12 cellular contexts compared by ENCODE assay signal in genomic region chr12:124026755-124027745, GRCh38. TPM values are rescaled to one million over a fixed set of nuclear protein-coding genes. Genes with fewer than 3 reads are reported as not detected.
A peak's percentile ranks its signal among the peaks of the same experiment; 100 is the strongest.
DNase-seq lines count a peak whose midpoint lies in the region; ATAC-seq and TF ChIP-seq lines count a peak whose summit lies in the region.
"Had no signal": no experiment of that assay in that cellular context is flagged by ENCODE, and none has a peak within 500 bp of the region (broad histone marks: within the 10 kb centered on the region; RNA-seq: fewer than 3 reads in every experiment).

No MANE protein-coding gene starts in this region.

- peaks cover 82% of the 10 kb centered on the region for H3K4me1 Mint-ChIP-seq in HFFc6 (ENCODE audit: low read depth)
- peaks cover 0 to 3% (median under 1%) of the 10 kb centered on the region in 4 donors for H3K4me1 Mint-ChIP-seq in CD4-positive, alpha-beta memory T cell

- peak overlapping the region; percentile 87 for H3K27ac Mint-ChIP-seq in HFFc6
- H3K27ac Mint-ChIP-seq in CD4-positive, alpha-beta memory T cell: peak overlapping the region in 1 of 7 donors; percentile 55
- H3K27ac Mint-ChIP-seq: activated T-cell treated with anti-CD3 and anti-CD28 coated beads, Interleukin-2, amount 50 U/mL, for 72 hours had no signal

- CTCF ChIA-PET in CD4-positive, alpha-beta memory T cell (lab: Charles Lee; ENCODE audit: partially characterized antibody): no interaction called here

- H3K4me1 ChIP-seq in RWPE2 (ENCODE audit: insufficient read depth, poor library complexity, severe bottlenecking) (no peaks in the 10 kb centered on the region), psoas muscle (peaks cover 30% of the 10 kb centered on the region)
- no peaks in the 10 kb centered on the region for H3K4me1 ChIP-seq in CD4-positive, alpha-beta memory T cell (ENCODE audit: insufficient read depth, low read length)
- H3K4me1 ChIP-seq: colonic mucosa had no signal

- H3K9me3 ChIP-seq in RWPE2 (ENCODE audit: severe bottlenecking): no peaks in the 10 kb centered on the region
- no peaks in the 10 kb centered on the region for H3K9me3 ChIP-seq in psoas muscle
- H3K9me3 ChIP-seq in CD4-positive, alpha-beta memory T cell (ENCODE audit: control insufficient read depth in 1 of 2, low read length in 2 of 2): no peaks in the 10 kb centered on the region
- H3K9me3 ChIP-seq: colonic mucosa had no signal

- H3K4me3 ChIP-seq in RWPE2 (ENCODE audit: severe bottlenecking) (no peak overlapping the region), fibroblast of pulmonary artery (replicated peaks; ENCODE audit: low read depth, low read length) (no peak overlapping the region), psoas muscle (no peak overlapping the region)
- H3K4me3 ChIP-seq in CD4-positive, alpha-beta memory T cell (ENCODE audit: low read length in 2 of 2): no peak overlapping the region
- H3K4me3 ChIP-seq: colonic mucosa had no signal

- H3K27me3 Mint-ChIP-seq in HFFc6 (ENCODE audit: insufficient read depth): peaks cover 2% of the 10 kb centered on the region; the same call in 1 of the 2 replicates
- peaks cover 0 to 3% of the 10 kb centered on the region in 2 donors for H3K27me3 Mint-ChIP-seq in CD4-positive, alpha-beta memory T cell

- POLR2A ChIA-PET in CD4-positive, alpha-beta memory T cell (lab: Charles Lee; ENCODE audit: partially characterized antibody): no interaction called here

- peaks cover 4% of the 10 kb centered on the region; the same call in 1 of the 2 replicates for H3K36me3 Mint-ChIP-seq in HFFc6 (ENCODE audit: low read depth)
- peaks cover 0 to 4% of the 10 kb centered on the region in 2 donors for H3K36me3 Mint-ChIP-seq in CD4-positive, alpha-beta memory T cell

- peak overlapping the region; percentile 67 for H3K4me3 Mint-ChIP-seq in HFFc6
- peak overlapping the region in 1 of 8 donors; percentile 7 for H3K4me3 Mint-ChIP-seq in CD4-positive, alpha-beta memory T cell
- H3K4me3 Mint-ChIP-seq: activated T-cell treated with anti-CD3 and anti-CD28 coated beads, Interleukin-2, amount 50 U/mL, for 72 hours had no signal

- no peaks in the 10 kb centered on the region for H3K36me3 ChIP-seq in RWPE2 (ENCODE audit: low read depth)
- no peaks in the 10 kb centered on the region for H3K36me3 ChIP-seq in psoas muscle (ENCODE audit: insufficient read depth in 1 of 2, low read depth in 1 of 2)
- no peaks in the 10 kb centered on the region for H3K36me3 ChIP-seq in CD4-positive, alpha-beta memory T cell (ENCODE audit: insufficient read depth, low read length)
- H3K36me3 ChIP-seq: colonic mucosa had no signal

- DNase-seq in HFFc6 (peak; percentile 86), RWPE2 (ENCODE audit: low spot score) (no peak), fibroblast of pulmonary artery (ENCODE audit: low read depth) (peak; percentile 32), psoas muscle (no peak), SW480 (ENCODE audit: low spot score) (no peak)
- DNase-seq in CD4-positive, alpha-beta memory T cell: no peak
- DNase-seq: activated T-cell treated with anti-CD3 and anti-CD28 coated beads, Interleukin-2, amount 50 U/mL, for 72 hours; colonic mucosa; GOT3; NCI-H524 had no signal

- H3K27me3 ChIP-seq in RWPE2 (ENCODE audit: insufficient read depth, poor library complexity, severe bottlenecking) (no peaks in the 10 kb centered on the region), psoas muscle (ENCODE audit: insufficient read depth in 3 of 3, low read length in 2 of 3) (no peaks in the 10 kb centered on the region)
- no peaks in the 10 kb centered on the region for H3K27me3 ChIP-seq in CD4-positive, alpha-beta memory T cell (ENCODE audit: insufficient read depth, low read length)
- H3K27me3 ChIP-seq: colonic mucosa had no signal

- WGBS in psoas muscle, 3 donors: 29 to 46% (median 34%) methylated on average over 14 of the region's 14 CpGs

- intact Hi-C loops in psoas muscle (cut with DNase I): loop anchor here in 1 of 2 donors (5.0 kb wide), 2 partner anchors 35 to 120 kb away; no protein-coding TSS in a partner anchor
- intact Hi-C loops in CD4-positive, alpha-beta memory T cell (cut with micrococcal nuclease): no loop called here

- ATAC-seq in RWPE2 (ENCODE audit: low read depth) (peak; percentile 68), psoas muscle (peak; percentile 84 to 86 (median 86)), HG02938 (IDR thresholded peaks at IDR 0.05; ENCODE audit: unreplicated experiment) (no peak), HG02973 (IDR thresholded peaks at IDR 0.05; ENCODE audit: unreplicated experiment) (no peak)
- ATAC-seq: activated T-cell treated with anti-CD3 and anti-CD28 coated beads, Interleukin-2, amount 50 U/mL, for 72 hours had no signal

- H3K27ac ChIP-seq in RWPE2 (ENCODE audit: poor library complexity, severe bottlenecking): no peak overlapping the region
- peak overlapping the region; percentile 68 for H3K27ac ChIP-seq in psoas muscle
- H3K27ac ChIP-seq in CD4-positive, alpha-beta memory T cell (ENCODE audit: low read depth, low read length): no peak overlapping the region
- H3K27ac ChIP-seq: colonic mucosa had no signal

- H3K9me3 Mint-ChIP-seq in HFFc6: no peaks in the 10 kb centered on the region
- H3K9me3 Mint-ChIP-seq in CD4-positive, alpha-beta memory T cell: peaks cover 0 to 6% (median 0%) of the 10 kb centered on the region in 8 donors
- H3K9me3 Mint-ChIP-seq: activated T-cell treated with anti-CD3 and anti-CD28 coated beads, Interleukin-2, amount 50 U/mL, for 72 hours had no signal

- no peak for TF ChIP-seq CTCF in HFFc6 (IDR thresholded peaks at IDR 0.05)
- TF ChIP-seq CTCF in RWPE2 (IDR thresholded peaks at IDR 0.05; ENCODE audit: poor library complexity, severe bottlenecking): no peak
- no peak for TF ChIP-seq CTCF in fibroblast of pulmonary artery (IDR thresholded peaks at IDR 0.05; ENCODE audit: low read length, missing control alignments)
- no peak for TF ChIP-seq CTCF in psoas muscle (IDR thresholded peaks at IDR 0.05)

RNA-seq across cellular contexts. Expression of gene ZNF664, which starts 54.0 kb away (rescaled TPM):
- total RNA-seq in HFFc6 (2021; fragmentation: NEBNext Ultra II Directional; extraction: Animal tissue kit (Norgen Biotek cat#: 25700)): 10 to 100 TPM; 49.1 to 55.2 (median 53.4) TPM
- 10 to 100 TPM; 36.0 to 46.0 (median 41.9) TPM for total RNA-seq in psoas muscle
- 10 to 100 TPM; 25.1 to 69.3 (median 28.5) TPM for polyA plus RNA-seq in psoas muscle
- 10 to 100 TPM; 54.0 to 57.9 TPM for total RNA-seq in CD4-positive, alpha-beta memory T cell
- 10 to 100 TPM in 1 of 2 donors, 1 to 10 TPM in 1; 5.7 to 11.2 TPM for polyA plus RNA-seq in CD4-positive, alpha-beta memory T cell

RNA-seq across cellular contexts. Expression of gene CCDC92, which starts 54.4 kb away (rescaled TPM):
- total RNA-seq in HFFc6 (2021; fragmentation: NEBNext Ultra II Directional; extraction: Animal tissue kit (Norgen Biotek cat#: 25700)): 10 to 100 TPM; 48.3 to 55.1 (median 51.6) TPM
- 10 to 100 TPM; 27.9 to 41.9 (median 36.7) TPM for total RNA-seq in psoas muscle
- 10 to 100 TPM; 37.9 to 83.2 (median 43.5) TPM for polyA plus RNA-seq in psoas muscle
- 10 to 100 TPM; 32.1 to 35.6 TPM for total RNA-seq in CD4-positive, alpha-beta memory T cell
- 10 to 100 TPM; 15.6 to 52.9 TPM for polyA plus RNA-seq in CD4-positive, alpha-beta memory T cell

Comparison
In these comparisons a context has a peak if more than half of its experiments do, and no peak if none do; other contexts are left out.
1. DNase-seq: peak in HFFc6 (single experiment) and fibroblast of pulmonary artery (single experiment); none in RWPE2 (single experiment), psoas muscle (0 of 2), SW480 (single experiment) and CD4-positive, alpha-beta memory T cell (0 of 5).
2. ATAC-seq: peak in RWPE2 (single experiment) and psoas muscle (4 of 4); none in HG02938 (single experiment) and HG02973 (single experiment).